In the genomic region with DNA sequence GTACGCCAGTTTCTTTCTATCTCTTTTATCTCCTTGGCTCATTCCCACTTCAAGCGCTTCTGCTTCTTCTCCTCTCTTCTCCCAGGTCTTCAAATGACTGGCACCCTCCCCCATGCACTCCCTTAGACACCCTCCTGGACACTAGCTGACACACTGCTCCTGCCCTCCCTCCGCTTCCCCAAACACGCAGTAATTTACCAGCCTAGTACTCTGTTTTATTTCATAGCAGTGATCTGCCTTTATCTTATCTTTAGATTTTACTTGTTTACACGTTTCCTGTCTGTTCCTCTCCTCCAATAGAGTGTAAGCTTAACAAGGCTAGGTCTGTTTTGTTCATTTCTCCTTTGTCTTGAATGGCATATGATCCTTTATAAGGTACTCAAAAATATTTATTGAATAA, we compare ENCODE assay signal across 12 cellular contexts.
"Had no signal": no experiment of that assay in that cellular context is flagged by ENCODE, and none has a peak within 500 bp of the region (broad histone marks: within the 10 kb centered on the region; RNA-seq: fewer than 3 reads in every experiment).

No MANE protein-coding gene starts in this region.

- H3K9me3 Mint-ChIP-seq: natural killer cell, neural crest cell had no signal

- H3K36me3 ChIP-seq: gastrocnemius medialis had no signal

- H3K4me2 ChIP-seq: smooth muscle cell had no signal

- H3K36me3 Mint-ChIP-seq: natural killer cell had no signal

- H3K4me3 Mint-ChIP-seq: natural killer cell, neural crest cell had no signal

- DNase-seq: effector CD4-positive, alpha-beta T cell; gastrocnemius medialis; left colon; left ventricle myocardium superior; natural killer cell; posterior cingulate gyrus; stimulated activated CD4-positive, alpha-beta T cell treated with anti-CD3 and anti-CD28 coated beads, Interleukin-2, amount 100 ng/mL, for 48 hours; stimulated activated naive CD4-positive, alpha-beta T cell treated with Interleukin-2 at 50 U/mL for 16 hours; trophoblast cell had no signal

- H3K27ac ChIP-seq: coronary artery, gastrocnemius medialis had no signal

- H3K9me3 ChIP-seq: gastrocnemius medialis had no signal

- H3K27me3 ChIP-seq: gastrocnemius medialis had no signal

- H3K4me3 ChIP-seq: coronary artery, gastrocnemius medialis, smooth muscle cell had no signal

- ATAC-seq: gastrocnemius medialis, left colon, left ventricle myocardium superior, natural killer cell had no signal

- H3K4me1 ChIP-seq: gastrocnemius medialis had no signal

- H3K27ac Mint-ChIP-seq: natural killer cell had no signal

- H3K4me1 Mint-ChIP-seq: natural killer cell had no signal
